9 cellular contexts compared by ENCODE assay signal in the genomic region with DNA sequence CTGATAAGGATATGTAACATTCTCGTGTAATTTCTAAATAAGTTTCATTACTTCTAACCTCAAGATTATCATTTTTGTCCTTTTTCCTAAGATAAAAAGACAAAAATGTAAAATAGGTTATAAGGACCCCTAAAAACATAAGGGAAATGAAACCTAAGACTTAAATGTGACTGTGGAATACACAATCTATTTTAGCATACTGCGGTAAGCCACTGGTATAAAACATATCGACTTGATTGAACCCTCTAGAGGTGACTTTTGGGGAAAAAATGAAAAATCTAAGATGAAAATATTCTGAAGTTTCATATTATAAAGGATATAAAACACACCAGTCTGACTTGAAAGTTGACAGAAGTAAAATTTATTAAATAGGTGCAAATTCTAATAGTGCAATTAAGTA. TPM values are rescaled to one million over a fixed set of nuclear protein-coding genes. Genes with fewer than 3 reads are reported as not detected.
DNase-seq lines count a peak whose midpoint lies in the region; ATAC-seq and TF ChIP-seq lines count a peak whose summit lies in the region.
"Had no signal": no experiment of that assay in that cellular context is flagged by ENCODE, and none has a peak within 500 bp of the region (broad histone marks: within the 10 kb centered on the region; RNA-seq: fewer than 3 reads in every experiment).

No MANE protein-coding gene starts in this region.

- H3K9me3 Mint-ChIP-seq in stimulated activated naive CD8-positive, alpha-beta T cell treated with anti-CD3 and anti-CD28 coated beads, Interleukin-15, Interleukin-2, amounts not matched to agents 100 ng/mL and 50 ng/mL, for 24 hours = peaks cover 4% of the 10 kb centered on the region
- peaks cover 4% of the 10 kb centered on the region for H3K9me3 Mint-ChIP-seq in activated T-helper 2 cell treated with anti-CD3 and anti-CD28 coated beads, Interferon-gamma antibody, Interleukin-2, Interleukin-4, amounts not matched to agents 10 μg/mL and 5 μg/mL and 100 μg/mL, durations not matched to agents 14 hours and 24 hours and 36 hours
- H3K9me3 Mint-ChIP-seq in effector memory CD8-positive, alpha-beta T cell = no peaks in the 10 kb centered on the region

- peaks cover 62% of the 10 kb centered on the region for H3K4me1 Mint-ChIP-seq in stimulated activated naive CD8-positive, alpha-beta T cell treated with anti-CD3 and anti-CD28 coated beads, Interleukin-15, Interleukin-2, amounts not matched to agents 100 ng/mL and 50 ng/mL, for 24 hours (ENCODE audit: low read depth)
- H3K4me1 Mint-ChIP-seq in activated T-helper 2 cell treated with anti-CD3 and anti-CD28 coated beads, Interferon-gamma antibody, Interleukin-2, Interleukin-4, amounts not matched to agents 10 μg/mL and 5 μg/mL and 100 μg/mL, durations not matched to agents 14 hours and 24 hours and 36 hours (ENCODE audit: low read depth) = peaks cover 56% of the 10 kb centered on the region
- H3K4me1 Mint-ChIP-seq in effector memory CD8-positive, alpha-beta T cell (ENCODE audit: low read depth in 2 of 2) = peaks cover 24% of the 10 kb centered on the region in 2 donors

- peaks cover 67% of the 10 kb centered on the region for H3K36me3 Mint-ChIP-seq in stimulated activated naive CD8-positive, alpha-beta T cell treated with anti-CD3 and anti-CD28 coated beads, Interleukin-15, Interleukin-2, amounts not matched to agents 100 ng/mL and 50 ng/mL, for 24 hours (ENCODE audit: low read depth)
- peaks cover 59% of the 10 kb centered on the region for H3K36me3 Mint-ChIP-seq in activated T-helper 2 cell treated with anti-CD3 and anti-CD28 coated beads, Interferon-gamma antibody, Interleukin-2, Interleukin-4, amounts not matched to agents 10 μg/mL and 5 μg/mL and 100 μg/mL, durations not matched to agents 14 hours and 24 hours and 36 hours (ENCODE audit: low read depth)
- peaks cover 42% of the 10 kb centered on the region for H3K36me3 Mint-ChIP-seq in effector memory CD8-positive, alpha-beta T cell (ENCODE audit: insufficient read depth)

- no peaks in the 10 kb centered on the region for H3K27me3 Mint-ChIP-seq in stimulated activated naive CD8-positive, alpha-beta T cell treated with anti-CD3 and anti-CD28 coated beads, Interleukin-15, Interleukin-2, amounts not matched to agents 100 ng/mL and 50 ng/mL, for 24 hours
- no peaks in the 10 kb centered on the region for H3K27me3 Mint-ChIP-seq in activated T-helper 2 cell treated with anti-CD3 and anti-CD28 coated beads, Interferon-gamma antibody, Interleukin-2, Interleukin-4, amounts not matched to agents 10 μg/mL and 5 μg/mL and 100 μg/mL, durations not matched to agents 14 hours and 24 hours and 36 hours (ENCODE audit: low read depth)
- H3K27me3 Mint-ChIP-seq in effector memory CD8-positive, alpha-beta T cell = no peaks in the 10 kb centered on the region

- no peaks in the 10 kb centered on the region for H3K27me3 ChIP-seq in left lung

- peak overlapping the region; percentile 97 for H3K4me3 Mint-ChIP-seq in stimulated activated naive CD8-positive, alpha-beta T cell treated with anti-CD3 and anti-CD28 coated beads, Interleukin-15, Interleukin-2, amounts not matched to agents 100 ng/mL and 50 ng/mL, for 24 hours
- H3K4me3 Mint-ChIP-seq in activated T-helper 2 cell treated with anti-CD3 and anti-CD28 coated beads, Interferon-gamma antibody, Interleukin-2, Interleukin-4, amounts not matched to agents 10 μg/mL and 5 μg/mL and 100 μg/mL, durations not matched to agents 14 hours and 24 hours and 36 hours (ENCODE audit: low read depth) = peak overlapping the region; percentile 97
- no peak overlapping the region for H3K4me3 Mint-ChIP-seq in effector memory CD8-positive, alpha-beta T cell

- DNase-seq in stimulated activated naive CD8-positive, alpha-beta T cell treated with anti-CD3 and anti-CD28 coated beads, Interleukin-15, Interleukin-2, amounts not matched to agents 100 U/mL and 50 U/mL, for 24 hours = no peak
- DNase-seq in activated T-helper 2 cell treated with anti-CD3 and anti-CD28 coated beads, Interferon-gamma antibody, Interleukin-2, Interleukin-4, amounts not matched to agents 10 μg/mL and 5 μg/mL and 100 μg/mL, durations not matched to agents 14 hours and 24 hours and 36 hours (ENCODE audit: low spot score) = no peak
- no peak for DNase-seq in left lung
- DNase-seq in NCI-H1105 treated with DMSO at 0.1 percent for 48 hours (lab: John Stamatoyannopoulos, UW) = no peak
- no peak for DNase-seq in effector memory CD8-positive, alpha-beta T cell
- DNase-seq in GF-D8 (lab: John Stamatoyannopoulos, UW) = no peak
- DNase-seq: NCI-H526 treated with DMSO at 0.1 percent for 48 hours had no signal

- intact Hi-C loops in activated T-helper 2 cell treated with anti-CD3 and anti-CD28 coated beads, Interferon-gamma antibody, Interleukin-2, Interleukin-4, amounts not matched to agents 10 μg/mL and 5 μg/mL and 100 μg/mL, durations not matched to agents 14 hours and 24 hours and 36 hours (cut with micrococcal nuclease) = loop anchor here (5.0 to 10.0 kb wide), 3 partner anchors 208 to 584 kb away; a partner anchor contains a TSS
- intact Hi-C loops in left lung (cut with DNase I) = no loop called here

- H3K4me3 ChIP-seq in left lung = peak overlapping the region in 1 of 2 donors; percentile 77

- H3K27ac ChIP-seq in left lung = peak overlapping the region; percentile 98

- H3K9me3 ChIP-seq in left lung = no peaks in the 10 kb centered on the region

- H3K4me1 ChIP-seq in left lung = peaks cover 17 to 57% of the 10 kb centered on the region in 2 donors

- ATAC-seq in stimulated activated naive CD8-positive, alpha-beta T cell treated with anti-CD3 and anti-CD28 coated beads, Interleukin-15, Interleukin-2, amounts not matched to agents 100 U/mL and 50 U/mL, for 24 hours = no peak
- no peak for ATAC-seq in left lung
- ATAC-seq in HG03460 (IDR thresholded peaks at IDR 0.05; ENCODE audit: unreplicated experiment) = no peak
- ATAC-seq in effector memory CD8-positive, alpha-beta T cell (replicated peaks) = no peak

- peaks cover 0 to 14% of the 10 kb centered on the region in 2 donors for H3K36me3 ChIP-seq in left lung

- H3K27ac Mint-ChIP-seq in stimulated activated naive CD8-positive, alpha-beta T cell treated with anti-CD3 and anti-CD28 coated beads, Interleukin-15, Interleukin-2, amounts not matched to agents 100 ng/mL and 50 ng/mL, for 24 hours = peak overlapping the region; percentile 95
- peak overlapping the region; percentile 56 for H3K27ac Mint-ChIP-seq in activated T-helper 2 cell treated with anti-CD3 and anti-CD28 coated beads, Interferon-gamma antibody, Interleukin-2, Interleukin-4, amounts not matched to agents 10 μg/mL and 5 μg/mL and 100 μg/mL, durations not matched to agents 14 hours and 24 hours and 36 hours
- H3K27ac Mint-ChIP-seq in effector memory CD8-positive, alpha-beta T cell = no peak overlapping the region

- TF ChIP-seq CTCF in left lung (IDR thresholded peaks at IDR 0.05) = no peak

RNA-seq across cellular contexts. Expression of a gene that starts 1.9 kb away (rescaled TPM):
- total RNA-seq in activated T-helper 2 cell treated with anti-CD3 and anti-CD28 coated beads, Interferon-gamma antibody, Interleukin-2, Interleukin-4, amounts not matched to agents 10 μg/mL and 5 μg/mL and 100 μg/mL, durations not matched to agents 14 hours and 24 hours and 36 hours = 348 and 379 TPM in 2 replicates
- total RNA-seq in left lung = 100 to 1,000 TPM in 1 of 2 donors, 10 to 100 TPM in 1; 98.1 to 425 TPM

Comparison
In these comparisons a context has a peak if more than half of its experiments do, and no peak if none do; other contexts are left out.
1. H3K27ac Mint-ChIP-seq: peak in stimulated activated naive CD8-positive, alpha-beta T cell treated with anti-CD3 and anti-CD28 coated beads, Interleukin-15, Interleukin-2, amounts not matched to agents 100 ng/mL and 50 ng/mL, for 24 hours (single experiment) and activated T-helper 2 cell treated with anti-CD3 and anti-CD28 coated beads, Interferon-gamma antibody, Interleukin-2, Interleukin-4, amounts not matched to agents 10 μg/mL and 5 μg/mL and 100 μg/mL, durations not matched to agents 14 hours and 24 hours and 36 hours (single experiment); none in effector memory CD8-positive, alpha-beta T cell (0 of 2).
2. H3K4me3 Mint-ChIP-seq: peak in stimulated activated naive CD8-positive, alpha-beta T cell treated with anti-CD3 and anti-CD28 coated beads, Interleukin-15, Interleukin-2, amounts not matched to agents 100 ng/mL and 50 ng/mL, for 24 hours (single experiment) and activated T-helper 2 cell treated with anti-CD3 and anti-CD28 coated beads, Interferon-gamma antibody, Interleukin-2, Interleukin-4, amounts not matched to agents 10 μg/mL and 5 μg/mL and 100 μg/mL, durations not matched to agents 14 hours and 24 hours and 36 hours (single experiment); none in effector memory CD8-positive, alpha-beta T cell (0 of 2).